ENCODE assay signal across 8 cellular contexts in the genomic region with DNA sequence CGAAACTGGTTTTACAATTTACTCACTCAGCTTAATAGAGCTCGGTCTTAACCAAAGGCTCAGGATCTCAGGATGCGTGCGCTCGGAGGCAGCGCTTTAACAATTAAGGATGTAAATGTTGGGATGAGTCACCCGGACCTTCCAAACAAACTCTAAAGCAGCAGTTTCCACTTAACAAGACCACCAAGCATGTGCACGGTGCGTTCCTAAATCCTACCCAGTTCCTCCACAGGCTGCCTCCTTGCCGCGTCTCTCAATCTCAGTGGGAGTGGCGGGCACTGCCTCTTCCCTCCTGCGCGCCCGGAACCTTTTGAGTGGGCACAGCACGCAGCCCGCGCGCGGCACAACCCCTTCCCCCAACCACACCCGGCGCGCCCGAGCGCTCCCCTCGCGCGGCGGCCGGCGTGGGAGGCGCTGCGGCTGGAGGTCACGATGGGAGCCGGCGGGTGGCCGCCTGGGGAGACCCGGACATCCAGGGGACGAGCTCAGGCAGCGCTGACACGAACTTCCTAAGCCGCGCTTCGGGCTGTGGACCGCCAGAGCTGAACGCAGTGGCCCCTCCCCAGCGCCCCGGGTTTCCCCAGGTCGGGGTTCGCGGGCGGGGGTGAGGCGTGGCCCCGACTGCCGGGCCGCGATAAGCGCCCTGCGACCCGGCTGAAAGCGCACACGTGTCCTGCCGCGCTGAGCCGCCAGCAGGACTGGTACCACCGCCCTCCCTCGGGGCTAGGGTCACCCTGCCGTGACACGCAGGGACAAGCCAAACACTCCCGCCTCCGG. TPM values are rescaled to one million over a fixed set of nuclear protein-coding genes. Genes with fewer than 3 reads are reported as not detected.
DNase-seq lines count a peak whose midpoint lies in the region; ATAC-seq and TF ChIP-seq lines count a peak whose summit lies in the region.

TSS of gene ABCG2 (minus strand) at position 280 of the 777 bp plus-strand sequence. CDS start 18,644 bp downstream, outside the sequence.

- H4K5ac ChIP-seq in IMR-90 (ENCODE audit: low read depth, low read length), result peak within 1 kb of the TSS; percentile 13; the same call in 1 of the 2 replicates

- peak; percentile 34 for ATAC-seq in CD8-positive, alpha-beta T cell
- ATAC-seq in GM19468 (IDR thresholded peaks at IDR 0.05; ENCODE audit: extremely low read depth, unreplicated experiment), result peak; percentile 22
- ATAC-seq in IMR-90 (ENCODE audit: low read depth), result peak; percentile 86
- ATAC-seq in stimulated activated effector memory CD8-positive, alpha-beta T cell treated with anti-CD3 and anti-CD28 coated beads, Interleukin-12 subunit alpha, Interleukin-12 subunit beta, amount 100 ng/mL, for 72 hours, result peak; percentile 81
- no peak for ATAC-seq in HG03196 (IDR thresholded peaks at IDR 0.05; ENCODE audit: unreplicated experiment)

- H3K23ac ChIP-seq in IMR-90 (ENCODE audit: low read depth, low read length), result peak within 1 kb of the TSS; percentile 96

- H2BK20ac ChIP-seq in IMR-90 (ENCODE audit: low read depth, low read length), result peak within 1 kb of the TSS; percentile 84

- peak within 1 kb of the TSS; percentile 41; the same call in 1 of the 2 replicates for H3K56ac ChIP-seq in IMR-90 (ENCODE audit: extremely low read depth, insufficient read depth, low read length)

- intact Hi-C loops in CD8-positive, alpha-beta T cell (cut with DNase I, micrococcal nuclease), result no loop called here
- intact Hi-C loops in IMR-90 (cut with micrococcal nuclease), result no loop called here

- H3K36me3 ChIP-seq in CD8-positive, alpha-beta T cell (ENCODE audit: insufficient read depth, low read length), result no peaks in the 10 kb centered on the region
- no peaks in the 10 kb centered on the region for H3K36me3 ChIP-seq in IMR-90 (ENCODE audit: control insufficient read depth, insufficient read depth, low read length)

- dilution Hi-C loops in IMR-90 (cut with HindIII; ENCODE audit: low sequenced_read_pairs, unreplicated experiment), result no loop called here

- peak within 1 kb of the TSS; percentile 86 for H3K4ac ChIP-seq in IMR-90 (ENCODE audit: low read depth, low read length)

- no peaks in the 10 kb centered on the region for H3K4me1 ChIP-seq in CD8-positive, alpha-beta T cell (ENCODE audit: insufficient read depth, low read length)
- no peaks in the 10 kb centered on the region for H3K4me1 ChIP-seq in IMR-90 (ENCODE audit: control insufficient read depth, insufficient read depth, low read length)
- peaks cover 14% of the 10 kb centered on the region for H3K4me1 ChIP-seq in mononuclear cell (ENCODE audit: insufficient read depth, low read length)

- CTCF ChIA-PET in CD8-positive, alpha-beta T cell (lab: Charles Lee), result no interaction called here
- CTCF ChIA-PET in IMR-90 (lab: Yijun Ruan, JAX), result interaction anchor here (0.8 kb wide), 1 partner anchor 14 kb away, joined by 3 read pairs; no protein-coding TSS in a partner anchor

- H3K27me3 Mint-ChIP-seq in CD8-positive, alpha-beta T cell (ENCODE audit: low read depth), result peaks cover 16% of the 10 kb centered on the region
- H3K27me3 Mint-ChIP-seq in endothelial cell (ENCODE audit: unreplicated experiment), result peaks cover 4% of the 10 kb centered on the region

- peak within 1 kb of the TSS; percentile 94 for H3K4me2 ChIP-seq in IMR-90 (ENCODE audit: low read depth, low read length)

- H3K27ac Mint-ChIP-seq in CD8-positive, alpha-beta T cell, result no peak within 1 kb of the TSS
- H3K27ac Mint-ChIP-seq in endothelial cell (ENCODE audit: unreplicated experiment), result peak within 1 kb of the TSS; percentile 6
- H3K27ac Mint-ChIP-seq in stimulated activated effector memory CD8-positive, alpha-beta T cell treated with anti-CD3 and anti-CD28 coated beads, Interleukin-12 subunit alpha, Interleukin-12 subunit beta, amount 100 ng/mL, for 72 hours, result no peak within 1 kb of the TSS

- no peaks in the 10 kb centered on the region for H3K9me3 ChIP-seq in CD8-positive, alpha-beta T cell (ENCODE audit: low read length)
- H3K9me3 ChIP-seq in IMR-90 (ENCODE audit: control insufficient read depth, insufficient read depth, low read length), result no peaks in the 10 kb centered on the region
- no peaks in the 10 kb centered on the region for H3K9me3 ChIP-seq in mononuclear cell (ENCODE audit: low read depth, low read length)

- peak in 2 of 7 experiments; percentile 8 to 18 for DNase-seq in CD8-positive, alpha-beta T cell
- peak; percentile 75 for DNase-seq in IMR-90
- peak; percentile 9 to 10 for DNase-seq in activated CD4-positive, alpha-beta T cell treated with anti-CD3 and anti-CD28 coated beads, Interleukin-2, amount 50 U/mL, for 4 hours
- peak; percentile 31 for DNase-seq in endothelial cell (ENCODE audit: low spot score)
- peak; percentile 33 to 65 for DNase-seq in stimulated activated effector memory CD8-positive, alpha-beta T cell treated with anti-CD3 and anti-CD28 coated beads, Interleukin-12 subunit alpha, Interleukin-12 subunit beta, amount 100 ng/mL, for 72 hours (ENCODE audit: low spot score in 2 of 2)

- H3K4me3 Mint-ChIP-seq in CD8-positive, alpha-beta T cell, result peak within 1 kb of the TSS; percentile 63
- peak within 1 kb of the TSS; percentile 91 for H3K4me3 Mint-ChIP-seq in endothelial cell (ENCODE audit: unreplicated experiment)
- H3K4me3 Mint-ChIP-seq in stimulated activated effector memory CD8-positive, alpha-beta T cell treated with anti-CD3 and anti-CD28 coated beads, Interleukin-12 subunit alpha, Interleukin-12 subunit beta, amount 100 ng/mL, for 72 hours, result peak within 1 kb of the TSS; percentile 59

- no peak for TF ChIP-seq CTCF in CD8-positive, alpha-beta T cell (IDR thresholded peaks at IDR 0.05)
- TF ChIP-seq CTCF in IMR-90 (conservative IDR thresholded peaks at IDR 0.05; ENCODE audit: low read depth, low read length), result no peak
- no peak for TF ChIP-seq CTCF in endothelial cell (IDR thresholded peaks at IDR 0.05; ENCODE audit: unreplicated experiment)

- peaks cover 11% of the 10 kb centered on the region for H3K4me1 Mint-ChIP-seq in CD8-positive, alpha-beta T cell (ENCODE audit: low read depth)
- peaks cover 17% of the 10 kb centered on the region for H3K4me1 Mint-ChIP-seq in endothelial cell (ENCODE audit: unreplicated experiment)
- H3K4me1 Mint-ChIP-seq in stimulated activated effector memory CD8-positive, alpha-beta T cell treated with anti-CD3 and anti-CD28 coated beads, Interleukin-12 subunit alpha, Interleukin-12 subunit beta, amount 100 ng/mL, for 72 hours, result peaks cover 17% of the 10 kb centered on the region

- H3K36me3 Mint-ChIP-seq in CD8-positive, alpha-beta T cell, result no peaks in the 10 kb centered on the region
- H3K36me3 Mint-ChIP-seq in endothelial cell (ENCODE audit: low read depth, unreplicated experiment), result no peaks in the 10 kb centered on the region
- H3K36me3 Mint-ChIP-seq in stimulated activated effector memory CD8-positive, alpha-beta T cell treated with anti-CD3 and anti-CD28 coated beads, Interleukin-12 subunit alpha, Interleukin-12 subunit beta, amount 100 ng/mL, for 72 hours, result no peaks in the 10 kb centered on the region

- H3K9me1 ChIP-seq in IMR-90 (ENCODE audit: insufficient read depth, low read length), result no peaks in the 10 kb centered on the region

- 0 out of 2 replicates have a peak within 1 kb of the TSS, but pooled peaks have one; percentile 26 for H3K18ac ChIP-seq in IMR-90 (ENCODE audit: low read depth, low read length)

- H3K27me3 ChIP-seq in CD8-positive, alpha-beta T cell (ENCODE audit: insufficient read depth, low read length), result no peaks in the 10 kb centered on the region
- H3K27me3 ChIP-seq in IMR-90 (ENCODE audit: control insufficient read depth, insufficient read depth, low read length), result no peaks in the 10 kb centered on the region
- H3K27me3 ChIP-seq in mononuclear cell (ENCODE audit: insufficient read depth, low read length), result peaks cover 23% of the 10 kb centered on the region

- H3K9ac ChIP-seq in IMR-90 (ENCODE audit: low read depth, low read length), result peak within 1 kb of the TSS; percentile 55

- no peaks in the 10 kb centered on the region for H3K9me3 Mint-ChIP-seq in CD8-positive, alpha-beta T cell
- no peaks in the 10 kb centered on the region for H3K9me3 Mint-ChIP-seq in endothelial cell (ENCODE audit: unreplicated experiment)
- no peaks in the 10 kb centered on the region for H3K9me3 Mint-ChIP-seq in stimulated activated effector memory CD8-positive, alpha-beta T cell treated with anti-CD3 and anti-CD28 coated beads, Interleukin-12 subunit alpha, Interleukin-12 subunit beta, amount 100 ng/mL, for 72 hours

- no peaks in the 10 kb centered on the region for H3K79me1 ChIP-seq in IMR-90 (ENCODE audit: low read depth in 1 of 2, low read length in 2 of 2)

- no peak within 1 kb of the TSS; the same call in 1 of the 2 replicates for H2AK5ac ChIP-seq in IMR-90 (ENCODE audit: low read depth, low read length)

- H3K27ac ChIP-seq in CD8-positive, alpha-beta T cell (ENCODE audit: low read depth, low read length), result no peak within 1 kb of the TSS
- H3K27ac ChIP-seq in IMR-90 (ENCODE audit: insufficient read depth, low read length), result peak within 1 kb of the TSS; percentile 35; the same call in 1 of the 2 replicates

- H2BK15ac ChIP-seq in IMR-90 (ENCODE audit: low read depth, low read length), result peak within 1 kb of the TSS; percentile 55; the same call in 1 of the 3 replicates

- H3K14ac ChIP-seq in IMR-90 (replicated peaks; ENCODE audit: low read depth, low read length), result peak within 1 kb of the TSS; percentile 96

- H4K8ac ChIP-seq in IMR-90 (ENCODE audit: low read depth in 2 of 2, low read length in 2 of 2), result peak within 1 kb of the TSS; percentile 28 to 72; a peak in 2 of 4 replicates

- TF ChIP-seq RAD21 in IMR-90 (IDR thresholded peaks at IDR 0.05; ENCODE audit: low read length), result no peak

- H3K4me3 ChIP-seq in CD8-positive, alpha-beta T cell (ENCODE audit: low read depth, low read length), result peak within 1 kb of the TSS; percentile 39
- peak within 1 kb of the TSS; percentile 88 for H3K4me3 ChIP-seq in IMR-90 (ENCODE audit: insufficient read depth, low read depth, low read length)
- peak within 1 kb of the TSS; percentile 31 for H3K4me3 ChIP-seq in mononuclear cell (ENCODE audit: low read length)

- BruUV-seq in IMR-90 (replicated peaks; lab: Mats Ljungman, UMichigan), result no TSS peak

- H4K91ac ChIP-seq in IMR-90 (ENCODE audit: insufficient read depth, low read depth, low read length), result peak within 1 kb of the TSS; percentile 73

- H4K20me1 ChIP-seq in IMR-90 (ENCODE audit: insufficient read depth, low read length), result no peaks in the 10 kb centered on the region

- H2AFZ ChIP-seq in IMR-90 (replicated peaks; ENCODE audit: low read length, poor library complexity), result peak within 1 kb of the TSS; percentile 94

- in situ Hi-C loops in IMR-90 (cut with MboI; ENCODE audit: low sequenced_read_pairs), result no loop called here

- H2AK9ac ChIP-seq in IMR-90 (replicated peaks; ENCODE audit: low read depth, low read length, poor library complexity), result peak within 1 kb of the TSS; percentile 93

- no peak for TF ChIP-seq POLR2A in IMR-90 (IDR thresholded peaks at IDR 0.05; ENCODE audit: low read depth, low read length)

- 0% methylated on average over 42 of the region's 71 CpGs; no CpG with 5 or more reads in 1 of the 2 experiments for WGBS in IMR-90 (ENCODE audit: extremely low coverage in 2 of 2, insufficient read length in 1 of 2), 2 experiments

- peak within 1 kb of the TSS; percentile 33 for H2BK5ac ChIP-seq in IMR-90 (ENCODE audit: low read depth, low read length, poor library complexity, severe bottlenecking)

- POLR2A ChIA-PET in CD8-positive, alpha-beta T cell (lab: Charles Lee), result no interaction called here
- POLR2A ChIA-PET in IMR-90 (lab: Charles Lee; ENCODE audit: unreplicated experiment), result no interaction called here

- peak within 1 kb of the TSS; percentile 89 for H2BK120ac ChIP-seq in IMR-90 (ENCODE audit: low read depth, low read length)

RNA-seq across cellular contexts. Expression of gene ABCG2, which starts in this region (rescaled TPM):
- under 1 TPM; 0.33 to 0.61 TPM for total RNA-seq in CD8-positive, alpha-beta T cell
- total RNA-seq in IMR-90 (2012; rRNA removed), result 1.1 and 1.4 TPM in 2 replicates
- 0.27 and 0.50 TPM in 2 replicates for polyA plus RNA-seq in IMR-90 (2012; rRNA removed)
- polyA plus RNA-seq in IMR-90 (2012; cell fraction: cytosol; rRNA removed), result 0.14 and 0.22 TPM in 2 replicates
- polyA plus RNA-seq in IMR-90 (2012; cell fraction: nucleus; rRNA removed; ENCODE audit: low replicate concordance), result 0.15 and 0.34 TPM in 2 replicates
- total RNA-seq in endothelial cell (ENCODE audit: unreplicated experiment), result 37.0 TPM
- 0.10 TPM for total RNA-seq in mononuclear cell

Comparison
In these comparisons a context has a peak if more than half of its experiments do, and no peak if none do; other contexts are left out.
1. RNA of gene ABCG2 (total RNA-seq): 37.0 TPM in endothelial cell (single experiment); 1.1 to 1.4 TPM in IMR-90, 0.33 to 0.61 TPM in CD8-positive, alpha-beta T cell and 0.10 TPM in mononuclear cell (single experiment); every median in the first group is over 10 times any median in the second.
2. Peak in ATAC-seq and H3K4me3 ChIP-seq in CD8-positive, alpha-beta T cell; RNA of the gene not detected or under 1 TPM.
3. H3K4me3 ChIP-seq: peak in every context shown above with its lines; median percentile 88 in IMR-90; 39 in CD8-positive, alpha-beta T cell; 31 in mononuclear cell.
4. Peak in every context shown above with its lines, with median percentiles within 50 percentile points of each other: H3K4me3 Mint-ChIP-seq.